In the genomic region with DNA sequence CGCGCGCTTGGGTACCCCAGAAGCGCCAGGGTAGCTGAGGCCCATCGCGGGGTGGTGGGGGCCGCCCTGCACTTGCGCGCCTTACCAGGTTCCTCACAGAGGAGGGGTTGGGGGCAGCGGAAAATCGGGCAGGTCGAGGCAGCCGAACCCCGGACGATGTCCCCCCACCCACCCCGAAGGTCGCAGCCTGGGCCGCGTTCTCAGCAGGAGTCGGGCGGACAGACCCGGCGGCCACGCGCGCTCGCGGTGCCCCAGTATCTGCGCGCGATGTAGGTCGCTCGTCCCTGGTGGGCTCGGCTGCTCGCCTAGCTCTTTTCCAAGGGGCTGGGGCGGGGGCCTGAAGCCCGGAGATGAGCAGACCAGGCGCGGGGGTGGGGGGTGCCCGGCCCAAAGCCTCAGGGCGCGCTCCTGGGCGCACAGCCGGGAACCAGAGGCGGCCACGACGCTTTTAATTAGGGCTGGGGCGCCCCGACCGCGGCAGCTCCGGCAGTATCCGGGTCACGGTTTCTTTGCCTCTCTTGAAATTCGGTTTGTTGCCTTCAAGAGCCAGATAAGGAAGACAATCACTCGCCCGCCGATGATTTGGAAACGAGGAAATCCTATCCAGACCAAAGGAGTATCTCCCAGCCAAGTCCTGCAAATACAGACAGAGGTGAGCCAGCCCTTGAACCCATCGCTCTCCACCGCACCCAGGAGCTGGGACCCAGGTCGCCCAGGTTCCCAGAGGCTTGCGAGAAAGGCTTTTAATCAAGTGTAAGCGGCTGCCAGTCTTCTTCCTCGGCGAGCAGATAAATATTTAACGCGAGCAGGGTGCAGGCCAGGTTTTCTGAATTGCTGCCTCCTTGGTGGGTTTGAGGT, we compare ENCODE assay signal across 22 cellular contexts. TPM values are rescaled to one million over a fixed set of nuclear protein-coding genes. Genes with fewer than 3 reads are reported as not detected.
DNase-seq lines count a peak whose midpoint lies in the region; ATAC-seq and TF ChIP-seq lines count a peak whose summit lies in the region.
"Had no signal": no experiment of that assay in that cellular context is flagged by ENCODE, and none has a peak within 500 bp of the region (broad histone marks: within the 10 kb centered on the region; RNA-seq: fewer than 3 reads in every experiment).

No MANE protein-coding gene starts in this region.

- 48 to 64% methylated on average over 9 to 13 of the region's 68 CpGs for WGBS in esophagus squamous epithelium, 2 donors

- peak overlapping the region; percentile 58 for H3K27ac Mint-ChIP-seq in activated naive CD8-positive, alpha-beta T cell treated with anti-CD3 and anti-CD28 coated beads, Interleukin-2, amount 10 ng/mL, durations not matched to agents 7 days and 5 days
- H3K27ac Mint-ChIP-seq in naive B cell: peak overlapping the region in 4 of 6 donors; percentile 81 to 99 (median 93)
- H3K27ac Mint-ChIP-seq: activated T-cell treated with anti-CD3 and anti-CD28 coated beads, Interleukin-2, amount 50 U/mL, for 24 hours; mesothelial cell of epicardium had no signal

- H3K27me3 ChIP-seq in left ventricle myocardium inferior (ENCODE audit: low read depth) (peaks cover 100% of the 10 kb centered on the region), esophagus squamous epithelium (peaks cover 59 to 100% (median 72%) of the 10 kb centered on the region in 4 donors)

- H3K4me3 ChIP-seq in left ventricle myocardium inferior (peak overlapping the region; percentile 52), esophagus squamous epithelium (no peak overlapping the region)
- H3K4me3 ChIP-seq: adrenal gland, cardiac muscle cell, PC-9 had no signal

- no peak for TF ChIP-seq CTCF in left ventricle myocardium inferior (IDR thresholded peaks at IDR 0.05; ENCODE audit: borderline replicate concordance)
- TF ChIP-seq CTCF in esophagus squamous epithelium (IDR thresholded peaks at IDR 0.05): no peak

- no peak overlapping the region for H3K27ac ChIP-seq in left ventricle myocardium inferior (replicated peaks)
- H3K27ac ChIP-seq in esophagus squamous epithelium: no peak overlapping the region
- H3K27ac ChIP-seq: adrenal gland, cardiac muscle cell, PC-9 had no signal

- H3K4me3 Mint-ChIP-seq in activated naive CD8-positive, alpha-beta T cell treated with anti-CD3 and anti-CD28 coated beads, Interleukin-2, amount 10 ng/mL, durations not matched to agents 7 days and 5 days: peak overlapping the region; percentile 19
- peak overlapping the region in 4 of 8 donors; percentile 63 to 84 (median 76) for H3K4me3 Mint-ChIP-seq in naive B cell
- H3K4me3 Mint-ChIP-seq: mesothelial cell of epicardium had no signal

- H3K27me3 Mint-ChIP-seq in activated naive CD8-positive, alpha-beta T cell treated with anti-CD3 and anti-CD28 coated beads, Interleukin-2, amount 10 ng/mL, durations not matched to agents 7 days and 5 days: peaks cover 79% of the 10 kb centered on the region
- peaks cover 70 to 73% (median 73%) of the 10 kb centered on the region in 3 donors for H3K27me3 Mint-ChIP-seq in naive B cell

- POLR2A ChIA-PET in activated naive CD8-positive, alpha-beta T cell treated with anti-CD3 and anti-CD28 coated beads, Interleukin-2, amount 10 ng/mL, durations not matched to agents 7 days and 5 days (lab: Charles Lee): no interaction called here

- ATAC-seq in Right ventricle myocardium superior (ENCODE audit: poor library complexity) (no peak), naive B cell (ENCODE audit: low read depth in 2 of 2) (no peak), HG03045 (IDR thresholded peaks at IDR 0.05; ENCODE audit: unreplicated experiment) (no peak), GM18519 (IDR thresholded peaks at IDR 0.05; ENCODE audit: low FRiP score, unreplicated experiment) (no peak)
- no peak for ATAC-seq in activated naive CD8-positive, alpha-beta T cell treated with anti-CD3 and anti-CD28 coated beads, Interleukin-2, amount 10 ng/mL, durations not matched to agents 7 days and 5 days (ENCODE audit: low read depth)
- ATAC-seq: sciatic nerve had no signal

- H3K36me3 ChIP-seq in left ventricle myocardium inferior: no peaks in the 10 kb centered on the region
- no peaks in the 10 kb centered on the region for H3K36me3 ChIP-seq in esophagus squamous epithelium
- H3K36me3 ChIP-seq: adrenal gland, cardiac muscle cell had no signal

- peaks cover 1% of the 10 kb centered on the region for H3K36me3 Mint-ChIP-seq in activated naive CD8-positive, alpha-beta T cell treated with anti-CD3 and anti-CD28 coated beads, Interleukin-2, amount 10 ng/mL, durations not matched to agents 7 days and 5 days
- peaks cover 0 to 27% of the 10 kb centered on the region in 2 donors for H3K36me3 Mint-ChIP-seq in naive B cell
- H3K36me3 Mint-ChIP-seq: mesothelial cell of epicardium had no signal

- H3K4me1 Mint-ChIP-seq in activated naive CD8-positive, alpha-beta T cell treated with anti-CD3 and anti-CD28 coated beads, Interleukin-2, amount 10 ng/mL, durations not matched to agents 7 days and 5 days: peaks cover 29% of the 10 kb centered on the region
- H3K4me1 Mint-ChIP-seq in naive B cell: peaks cover 36 to 51% (median 49%) of the 10 kb centered on the region in 3 donors

- DNase-seq in left ventricle myocardium inferior (no peak), Right ventricle myocardium superior (no peak), naive B cell (no peak), COLO829 (ENCODE audit: low spot score) (no peak), esophagus squamous epithelium (lab: John Stamatoyannopoulos, UW) (no peak)
- no peak for DNase-seq in activated naive CD8-positive, alpha-beta T cell treated with anti-CD3 and anti-CD28 coated beads, Interleukin-2, amount 10 ng/mL, durations not matched to agents 7 days and 5 days
- DNase-seq: activated T-cell treated with anti-CD3 and anti-CD28 coated beads, Interleukin-2, amount 50 U/mL, for 24 hours; adrenal gland; KG1; NCI-H1105; PC-9; stimulated activated CD4-positive, alpha-beta T cell treated with anti-CD3 and anti-CD28 coated beads, Interleukin-1b, Interleukin-23, amount 100 ng/mL, for 48 hours had no signal

- no peak for TF ChIP-seq POLR2A in esophagus squamous epithelium (IDR thresholded peaks at IDR 0.05)

- H3K4me1 ChIP-seq in left ventricle myocardium inferior: peaks cover 83% of the 10 kb centered on the region
- H3K4me1 ChIP-seq in esophagus squamous epithelium: peaks cover 55 to 79% (median 69%) of the 10 kb centered on the region in 3 donors

- intact Hi-C loops in left ventricle myocardium inferior (cut with micrococcal nuclease): no loop called here
- intact Hi-C loops in Right ventricle myocardium superior (cut with DNase I): loop anchor here (10.0 kb wide), 1 partner anchor 885 kb away; no protein-coding TSS in a partner anchor
- intact Hi-C loops in esophagus squamous epithelium (cut with DNase I): loop anchor here (10.0 kb wide), 1 partner anchor 885 kb away; no protein-coding TSS in a partner anchor

- no peaks in the 10 kb centered on the region for H3K9me3 ChIP-seq in left ventricle myocardium inferior (replicated peaks)
- no peaks in the 10 kb centered on the region for H3K9me3 ChIP-seq in esophagus squamous epithelium
- H3K9me3 ChIP-seq: adrenal gland had no signal

- H3K9me3 Mint-ChIP-seq in activated naive CD8-positive, alpha-beta T cell treated with anti-CD3 and anti-CD28 coated beads, Interleukin-2, amount 10 ng/mL, durations not matched to agents 7 days and 5 days: no peaks in the 10 kb centered on the region
- H3K9me3 Mint-ChIP-seq in naive B cell: peaks cover 2 to 13% (median 5%) of the 10 kb centered on the region in 7 donors
- H3K9me3 Mint-ChIP-seq: activated T-cell treated with anti-CD3 and anti-CD28 coated beads, Interleukin-2, amount 50 U/mL, for 24 hours; mesothelial cell of epicardium had no signal

RNA-seq across cellular contexts. Expression of gene SKOR1, which starts 4.6 kb away (rescaled TPM):
- total RNA-seq in left ventricle myocardium inferior: 0.22 TPM
- total RNA-seq in Right ventricle myocardium superior: 0.11 TPM
- under 1 TPM; 0.71 to 0.89 TPM for total RNA-seq in activated naive CD8-positive, alpha-beta T cell treated with anti-CD3 and anti-CD28 coated beads, Interleukin-2, amount 10 ng/mL, durations not matched to agents 7 days and 5 days
- polyA plus RNA-seq in naive B cell (ENCODE audit: low read depth in 6 of 6): under 1 TPM in 3 of 6 donors, not detected in 3; 0.07 to 0.19 (median 0.13) TPM
- under 1 TPM; 0.09 to 0.76 (median 0.28) TPM for total RNA-seq in esophagus squamous epithelium
- total RNA-seq: kidney epithelial cell, SK-MEL-5 had no signal
- polyA plus RNA-seq: cardiac muscle cell had no signal

RNA-seq across cellular contexts. Expression of gene RNU6-1, which starts 10.0 kb away (rescaled TPM):
- not detected for total RNA-seq in left ventricle myocardium inferior
- total RNA-seq in Right ventricle myocardium superior: not detected
- not detected for total RNA-seq in activated naive CD8-positive, alpha-beta T cell treated with anti-CD3 and anti-CD28 coated beads, Interleukin-2, amount 10 ng/mL, durations not matched to agents 7 days and 5 days
- not detected for polyA plus RNA-seq in naive B cell (ENCODE audit: low read depth in 6 of 6)
- not detected for total RNA-seq in esophagus squamous epithelium
- total RNA-seq: adrenal gland, cardiac muscle cell, fibroblast of lung, kidney epithelial cell, mesothelial cell of epicardium, omental fat pad, PC-9, sciatic nerve, SK-MEL-5 had no signal
- polyA plus RNA-seq: adrenal gland, AG04450, cardiac muscle cell, fibroblast of lung had no signal
